ENCODE assay signal across 8 cellular contexts in genomic region chr6:80004199-80005072, GRCh38. TPM values are rescaled to one million over a fixed set of nuclear protein-coding genes. Genes with fewer than 3 reads are reported as not detected.
DNase-seq lines count a peak whose midpoint lies in the region; ATAC-seq and TF ChIP-seq lines count a peak whose summit lies in the region.

Gene TTK (plus strand): TSS chr6:80004649. CDS start chr6:80005844, 1,195 bp downstream.

- intact Hi-C loops in dorsolateral prefrontal cortex (cut with DNase I): loop anchor here (2.0 to 10.0 kb wide), 4 partner anchors 52 to 102 kb away; partner anchors contain the start of genes BCKDHB (in 2 of the 2) and ELOVL4 (in 1 of the 2)

- H3K9ac ChIP-seq in liver (ENCODE audit: low read depth in 1 of 2, low read length in 2 of 2): peak within 1 kb of the TSS; percentile 33 to 76

- H3K27ac ChIP-seq in C4-2B: peak within 1 kb of the TSS; percentile 63
- H3K27ac ChIP-seq in dorsolateral prefrontal cortex: peak within 1 kb of the TSS in 55 of 59 donors; percentile 1 to 91 (median 80)
- H3K27ac ChIP-seq in liver (ENCODE audit: low read depth in 1 of 2, low read length in 2 of 2): peak within 1 kb of the TSS; percentile 70 to 86

- WGBS in liver: under 1% methylated on average over 54 of the region's 54 CpGs

- ATAC-seq in GM19397 (IDR thresholded peaks at IDR 0.05; ENCODE audit: unreplicated experiment) (peak; percentile 100), HG03571 (IDR thresholded peaks at IDR 0.05; ENCODE audit: unreplicated experiment) (peak; percentile 100)

- DNase-seq in NCI-H82 (lab: John Stamatoyannopoulos, UW) (peak; percentile 95), dorsolateral prefrontal cortex (peak; percentile 76 to 95 (median 92))
- peak; percentile 85 to 91 for DNase-seq in activated CD4-positive, alpha-beta T cell treated with anti-CD3 and anti-CD28 coated beads, Interleukin-2, amount 50 U/mL, for 48 hours
- DNase-seq in stimulated activated CD4-positive, alpha-beta T cell treated with anti-CD3 and anti-CD28 coated beads, Interleukin-4, amount 100 ng/mL, for 24 hours: peak; percentile 91

- peak; percentile 13 to 22 for TF ChIP-seq RAD21 in liver (IDR thresholded peaks at IDR 0.05)

- no peaks in the 10 kb centered on the region for H3K9me3 ChIP-seq in liver (ENCODE audit: control insufficient read depth in 4 of 4, low read length in 3 of 4)

- H3K36me3 ChIP-seq in liver (ENCODE audit: control insufficient read depth in 4 of 4, insufficient read depth in 3 of 4, low read depth in 1 of 4, low read length in 3 of 4): no peaks in the 10 kb centered on the region

- H3K4me3 ChIP-seq in dorsolateral prefrontal cortex (peak within 1 kb of the TSS; percentile 55 to 91 (median 79)), liver (ENCODE audit: low read depth in 1 of 3, low read length in 3 of 3) (peak within 1 kb of the TSS; percentile 65 to 81 (median 79))

- peaks cover 0 to 3% (median 0%) of the 10 kb centered on the region in 45 donors for H3K27me3 ChIP-seq in dorsolateral prefrontal cortex
- no peaks in the 10 kb centered on the region for H3K27me3 ChIP-seq in liver (ENCODE audit: control insufficient read depth in 4 of 4, insufficient read depth in 4 of 4, low read length in 3 of 4)

- H3K4me1 ChIP-seq in liver (ENCODE audit: control insufficient read depth in 4 of 4, insufficient read depth in 4 of 4, low read length in 3 of 4): peaks cover 3 to 16% (median 10%) of the 10 kb centered on the region in 4 donors

- TF ChIP-seq CTCF in C4-2B (conservative IDR thresholded peaks at IDR 0.05) (no peak), dorsolateral prefrontal cortex (IDR thresholded peaks at IDR 0.05 in 54 of 56, conservative IDR thresholded peaks at IDR 0.05 in 2 of 56; ENCODE audit: low read depth in 1 of 56, partially characterized antibody in 56 of 56) (peak in 7 of 56 donors; percentile 4 to 33 (median 16)), liver (IDR thresholded peaks at IDR 0.05; ENCODE audit: low read depth, low read length, missing input control) (no peak)

TF ChIP-seq in liver, 16 proteins besides CTCF, POLR2A, EP300 and RAD21:
- TF ChIP-seq FOXA1 (IDR thresholded peaks at IDR 0.05) (no peak), JUND (IDR thresholded peaks at IDR 0.05) (no peak), RXRA (IDR thresholded peaks at IDR 0.05) (peak; percentile 26 to 53), YY1 (IDR thresholded peaks at IDR 0.05) (peak; percentile 62), REST (IDR thresholded peaks at IDR 0.05) (peak; percentile 56), HNF4G (IDR thresholded peaks at IDR 0.05) (no peak), TAF1 (conservative IDR thresholded peaks at IDR 0.05) (peak; percentile 93), ATF3 (IDR thresholded peaks at IDR 0.05) (no peak), HNF4A (conservative IDR thresholded peaks at IDR 0.05) (peak in 1 of 2 donors; percentile 5), EGR1 (IDR thresholded peaks at IDR 0.05; ENCODE audit: low read depth in 2 of 2) (peak in 1 of 2 donors; percentile 69), SP1 (IDR thresholded peaks at IDR 0.05) (peak; percentile 89), MAX (IDR thresholded peaks at IDR 0.05) (peak; percentile 43), ZBTB33 (IDR thresholded peaks at IDR 0.05) (no peak), GABPA (IDR thresholded peaks at IDR 0.05 in 1 of 2, conservative IDR thresholded peaks at IDR 0.05 in 1 of 2) (peak; percentile 26 to 89), NR2F2 (IDR thresholded peaks at IDR 0.05) (peak; percentile 51), FOXA2 (IDR thresholded peaks at IDR 0.05) (no peak)

RNA-seq across cellular contexts. Expression of gene TTK, which starts in this region (rescaled TPM):
- total RNA-seq in dorsolateral prefrontal cortex (1 to 10 TPM in 11 of 120 experiments, under 1 TPM in 64, not detected in 45; 0.15 to 1.6 (median 0.45) TPM), liver (10 to 100 TPM in 1 of 2 donors, under 1 TPM in 1; under 0.01 to 21.1 TPM)
- under 1 TPM; 0.36 to 0.70 TPM for polyA plus RNA-seq in liver

Comparison
In these comparisons a context has a peak if more than half of its experiments do, and no peak if none do; other contexts are left out.
1. Peak in every context shown above with its lines: DNase-seq, ATAC-seq, H3K4me3 ChIP-seq and H3K27ac ChIP-seq.